Comparison of ENCODE assay signal across 2 cellular contexts in the genomic region with DNA sequence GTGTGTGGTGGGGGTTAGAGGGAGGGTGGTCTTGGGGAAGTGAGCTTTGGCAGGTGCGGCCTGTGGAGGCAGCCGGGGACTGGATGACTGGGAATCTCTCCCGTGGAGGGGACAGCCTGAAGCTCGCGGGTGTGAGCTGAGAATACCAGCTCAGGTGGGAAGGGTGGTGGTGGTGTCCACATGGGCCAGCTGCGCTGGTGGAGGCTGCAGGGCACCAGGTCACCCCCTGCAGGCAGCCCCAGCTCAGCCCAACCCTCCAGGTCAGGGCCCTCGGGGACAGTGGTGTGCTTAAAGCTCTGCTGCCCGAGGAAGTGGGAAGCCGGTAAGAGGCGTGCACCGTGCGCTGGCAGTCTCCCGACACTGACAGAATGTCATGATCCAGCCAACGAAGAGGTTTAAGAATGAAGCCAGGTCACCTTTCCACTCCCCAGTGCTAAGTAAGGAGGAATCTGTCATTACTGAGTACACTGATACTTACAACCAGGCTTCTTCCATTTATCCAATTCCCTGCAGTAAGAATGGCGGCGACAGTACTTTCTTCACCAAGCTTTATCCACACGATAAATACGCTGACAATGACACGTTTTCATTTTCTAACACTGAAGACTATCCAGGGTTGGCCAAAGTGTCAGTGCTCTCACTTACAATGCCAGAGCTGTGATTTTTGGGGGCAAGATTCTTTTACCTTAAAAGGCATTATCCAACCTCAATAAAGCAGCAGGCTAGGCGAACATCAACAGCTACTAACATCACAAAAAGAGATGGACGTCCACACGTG.
TF ChIP-seq lines count a peak whose summit lies in the region.

No MANE protein-coding gene starts in this region.

TF ChIP-seq in WTC11, 78 proteins besides CTCF, POLR2A, EP300 and RAD21:
- TF ChIP-seq, protein P1, sequence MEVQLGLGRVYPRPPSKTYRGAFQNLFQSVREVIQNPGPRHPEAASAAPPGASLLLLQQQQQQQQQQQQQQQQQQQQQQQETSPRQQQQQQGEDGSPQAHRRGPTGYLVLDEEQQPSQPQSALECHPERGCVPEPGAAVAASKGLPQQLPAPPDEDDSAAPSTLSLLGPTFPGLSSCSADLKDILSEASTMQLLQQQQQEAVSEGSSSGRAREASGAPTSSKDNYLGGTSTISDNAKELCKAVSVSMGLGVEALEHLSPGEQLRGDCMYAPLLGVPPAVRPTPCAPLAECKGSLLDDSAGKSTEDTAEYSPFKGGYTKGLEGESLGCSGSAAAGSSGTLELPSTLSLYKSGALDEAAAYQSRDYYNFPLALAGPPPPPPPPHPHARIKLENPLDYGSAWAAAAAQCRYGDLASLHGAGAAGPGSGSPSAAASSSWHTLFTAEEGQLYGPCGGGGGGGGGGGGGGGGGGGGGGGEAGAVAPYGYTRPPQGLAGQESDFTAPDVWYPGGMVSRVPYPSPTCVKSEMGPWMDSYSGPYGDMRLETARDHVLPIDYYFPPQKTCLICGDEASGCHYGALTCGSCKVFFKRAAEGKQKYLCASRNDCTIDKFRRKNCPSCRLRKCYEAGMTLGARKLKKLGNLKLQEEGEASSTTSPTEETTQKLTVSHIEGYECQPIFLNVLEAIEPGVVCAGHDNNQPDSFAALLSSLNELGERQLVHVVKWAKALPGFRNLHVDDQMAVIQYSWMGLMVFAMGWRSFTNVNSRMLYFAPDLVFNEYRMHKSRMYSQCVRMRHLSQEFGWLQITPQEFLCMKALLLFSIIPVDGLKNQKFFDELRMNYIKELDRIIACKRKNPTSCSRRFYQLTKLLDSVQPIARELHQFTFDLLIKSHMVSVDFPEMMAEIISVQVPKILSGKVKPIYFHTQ (CRISPR knock-in tag; IDR thresholded peaks at IDR 0.05) = no peak
- TF ChIP-seq, protein P2, sequence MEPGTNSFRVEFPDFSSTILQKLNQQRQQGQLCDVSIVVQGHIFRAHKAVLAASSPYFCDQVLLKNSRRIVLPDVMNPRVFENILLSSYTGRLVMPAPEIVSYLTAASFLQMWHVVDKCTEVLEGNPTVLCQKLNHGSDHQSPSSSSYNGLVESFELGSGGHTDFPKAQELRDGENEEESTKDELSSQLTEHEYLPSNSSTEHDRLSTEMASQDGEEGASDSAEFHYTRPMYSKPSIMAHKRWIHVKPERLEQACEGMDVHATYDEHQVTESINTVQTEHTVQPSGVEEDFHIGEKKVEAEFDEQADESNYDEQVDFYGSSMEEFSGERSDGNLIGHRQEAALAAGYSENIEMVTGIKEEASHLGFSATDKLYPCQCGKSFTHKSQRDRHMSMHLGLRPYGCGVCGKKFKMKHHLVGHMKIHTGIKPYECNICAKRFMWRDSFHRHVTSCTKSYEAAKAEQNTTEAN (CRISPR knock-in tag; IDR thresholded peaks at IDR 0.05) = no peak
- TF ChIP-seq RORB (CRISPR knock-in tag; IDR thresholded peaks at IDR 0.05) = no peak
- no peak for TF ChIP-seq ZNF396 (CRISPR knock-in tag; IDR thresholded peaks at IDR 0.05; ENCODE audit: borderline replicate concordance)
- TF ChIP-seq, protein P3, sequence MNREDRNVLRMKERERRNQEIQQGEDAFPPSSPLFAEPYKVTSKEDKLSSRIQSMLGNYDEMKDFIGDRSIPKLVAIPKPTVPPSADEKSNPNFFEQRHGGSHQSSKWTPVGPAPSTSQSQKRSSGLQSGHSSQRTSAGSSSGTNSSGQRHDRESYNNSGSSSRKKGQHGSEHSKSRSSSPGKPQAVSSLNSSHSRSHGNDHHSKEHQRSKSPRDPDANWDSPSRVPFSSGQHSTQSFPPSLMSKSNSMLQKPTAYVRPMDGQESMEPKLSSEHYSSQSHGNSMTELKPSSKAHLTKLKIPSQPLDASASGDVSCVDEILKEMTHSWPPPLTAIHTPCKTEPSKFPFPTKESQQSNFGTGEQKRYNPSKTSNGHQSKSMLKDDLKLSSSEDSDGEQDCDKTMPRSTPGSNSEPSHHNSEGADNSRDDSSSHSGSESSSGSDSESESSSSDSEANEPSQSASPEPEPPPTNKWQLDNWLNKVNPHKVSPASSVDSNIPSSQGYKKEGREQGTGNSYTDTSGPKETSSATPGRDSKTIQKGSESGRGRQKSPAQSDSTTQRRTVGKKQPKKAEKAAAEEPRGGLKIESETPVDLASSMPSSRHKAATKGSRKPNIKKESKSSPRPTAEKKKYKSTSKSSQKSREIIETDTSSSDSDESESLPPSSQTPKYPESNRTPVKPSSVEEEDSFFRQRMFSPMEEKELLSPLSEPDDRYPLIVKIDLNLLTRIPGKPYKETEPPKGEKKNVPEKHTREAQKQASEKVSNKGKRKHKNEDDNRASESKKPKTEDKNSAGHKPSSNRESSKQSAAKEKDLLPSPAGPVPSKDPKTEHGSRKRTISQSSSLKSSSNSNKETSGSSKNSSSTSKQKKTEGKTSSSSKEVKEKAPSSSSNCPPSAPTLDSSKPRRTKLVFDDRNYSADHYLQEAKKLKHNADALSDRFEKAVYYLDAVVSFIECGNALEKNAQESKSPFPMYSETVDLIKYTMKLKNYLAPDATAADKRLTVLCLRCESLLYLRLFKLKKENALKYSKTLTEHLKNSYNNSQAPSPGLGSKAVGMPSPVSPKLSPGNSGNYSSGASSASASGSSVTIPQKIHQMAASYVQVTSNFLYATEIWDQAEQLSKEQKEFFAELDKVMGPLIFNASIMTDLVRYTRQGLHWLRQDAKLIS (CRISPR knock-in tag; IDR thresholded peaks at IDR 0.05; ENCODE audit: borderline replicate concordance) = no peak
- TF ChIP-seq CREB1 (CRISPR knock-in tag; IDR thresholded peaks at IDR 0.05) = no peak
- TF ChIP-seq FOXK1 (CRISPR knock-in tag; IDR thresholded peaks at IDR 0.05) = no peak
- TF ChIP-seq GRHL2 (CRISPR knock-in tag; IDR thresholded peaks at IDR 0.05; ENCODE audit: insufficient replicate concordance, severe bottlenecking) = no peak
- TF ChIP-seq MXD4 (CRISPR knock-in tag; IDR thresholded peaks at IDR 0.05; ENCODE audit: borderline replicate concordance) = no peak
- TF ChIP-seq OVOL2 (CRISPR knock-in tag; IDR thresholded peaks at IDR 0.05; ENCODE audit: borderline replicate concordance) = no peak
- TF ChIP-seq ZNF423 (CRISPR knock-in tag; IDR thresholded peaks at IDR 0.05) = no peak
- TF ChIP-seq, protein P4, sequence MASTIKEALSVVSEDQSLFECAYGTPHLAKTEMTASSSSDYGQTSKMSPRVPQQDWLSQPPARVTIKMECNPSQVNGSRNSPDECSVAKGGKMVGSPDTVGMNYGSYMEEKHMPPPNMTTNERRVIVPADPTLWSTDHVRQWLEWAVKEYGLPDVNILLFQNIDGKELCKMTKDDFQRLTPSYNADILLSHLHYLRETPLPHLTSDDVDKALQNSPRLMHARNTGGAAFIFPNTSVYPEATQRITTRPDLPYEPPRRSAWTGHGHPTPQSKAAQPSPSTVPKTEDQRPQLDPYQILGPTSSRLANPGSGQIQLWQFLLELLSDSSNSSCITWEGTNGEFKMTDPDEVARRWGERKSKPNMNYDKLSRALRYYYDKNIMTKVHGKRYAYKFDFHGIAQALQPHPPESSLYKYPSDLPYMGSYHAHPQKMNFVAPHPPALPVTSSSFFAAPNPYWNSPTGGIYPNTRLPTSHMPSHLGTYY (CRISPR knock-in tag; IDR thresholded peaks at IDR 0.05) = no peak

TF ChIP-seq in liver, 16 proteins besides CTCF, POLR2A, EP300 and RAD21:
- TF ChIP-seq, protein P5, sequence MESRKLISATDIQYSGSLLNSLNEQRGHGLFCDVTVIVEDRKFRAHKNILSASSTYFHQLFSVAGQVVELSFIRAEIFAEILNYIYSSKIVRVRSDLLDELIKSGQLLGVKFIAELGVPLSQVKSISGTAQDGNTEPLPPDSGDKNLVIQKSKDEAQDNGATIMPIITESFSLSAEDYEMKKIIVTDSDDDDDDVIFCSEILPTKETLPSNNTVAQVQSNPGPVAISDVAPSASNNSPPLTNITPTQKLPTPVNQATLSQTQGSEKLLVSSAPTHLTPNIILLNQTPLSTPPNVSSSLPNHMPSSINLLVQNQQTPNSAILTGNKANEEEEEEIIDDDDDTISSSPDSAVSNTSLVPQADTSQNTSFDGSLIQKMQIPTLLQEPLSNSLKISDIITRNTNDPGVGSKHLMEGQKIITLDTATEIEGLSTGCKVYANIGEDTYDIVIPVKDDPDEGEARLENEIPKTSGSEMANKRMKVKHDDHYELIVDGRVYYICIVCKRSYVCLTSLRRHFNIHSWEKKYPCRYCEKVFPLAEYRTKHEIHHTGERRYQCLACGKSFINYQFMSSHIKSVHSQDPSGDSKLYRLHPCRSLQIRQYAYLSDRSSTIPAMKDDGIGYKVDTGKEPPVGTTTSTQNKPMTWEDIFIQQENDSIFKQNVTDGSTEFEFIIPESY (IDR thresholded peaks at IDR 0.05) = no peak
- TF ChIP-seq HNF4G (IDR thresholded peaks at IDR 0.05) = no peak
- TF ChIP-seq TAF1 (conservative IDR thresholded peaks at IDR 0.05) = no peak
- peak; percentile 48 for TF ChIP-seq SP1 (IDR thresholded peaks at IDR 0.05)
- no peak for TF ChIP-seq YY1 (IDR thresholded peaks at IDR 0.05)
- TF ChIP-seq EGR1 (IDR thresholded peaks at IDR 0.05; ENCODE audit: low read depth in 2 of 2) = no peak
- TF ChIP-seq HNF4A (conservative IDR thresholded peaks at IDR 0.05) = peak in 1 of 2 donors; percentile 7
- TF ChIP-seq RXRA (IDR thresholded peaks at IDR 0.05) = peak; percentile 35 to 90
- TF ChIP-seq, protein P6, sequence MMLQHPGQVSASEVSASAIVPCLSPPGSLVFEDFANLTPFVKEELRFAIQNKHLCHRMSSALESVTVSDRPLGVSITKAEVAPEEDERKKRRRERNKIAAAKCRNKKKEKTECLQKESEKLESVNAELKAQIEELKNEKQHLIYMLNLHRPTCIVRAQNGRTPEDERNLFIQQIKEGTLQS (IDR thresholded peaks at IDR 0.05) = no peak
- TF ChIP-seq, protein P7, sequence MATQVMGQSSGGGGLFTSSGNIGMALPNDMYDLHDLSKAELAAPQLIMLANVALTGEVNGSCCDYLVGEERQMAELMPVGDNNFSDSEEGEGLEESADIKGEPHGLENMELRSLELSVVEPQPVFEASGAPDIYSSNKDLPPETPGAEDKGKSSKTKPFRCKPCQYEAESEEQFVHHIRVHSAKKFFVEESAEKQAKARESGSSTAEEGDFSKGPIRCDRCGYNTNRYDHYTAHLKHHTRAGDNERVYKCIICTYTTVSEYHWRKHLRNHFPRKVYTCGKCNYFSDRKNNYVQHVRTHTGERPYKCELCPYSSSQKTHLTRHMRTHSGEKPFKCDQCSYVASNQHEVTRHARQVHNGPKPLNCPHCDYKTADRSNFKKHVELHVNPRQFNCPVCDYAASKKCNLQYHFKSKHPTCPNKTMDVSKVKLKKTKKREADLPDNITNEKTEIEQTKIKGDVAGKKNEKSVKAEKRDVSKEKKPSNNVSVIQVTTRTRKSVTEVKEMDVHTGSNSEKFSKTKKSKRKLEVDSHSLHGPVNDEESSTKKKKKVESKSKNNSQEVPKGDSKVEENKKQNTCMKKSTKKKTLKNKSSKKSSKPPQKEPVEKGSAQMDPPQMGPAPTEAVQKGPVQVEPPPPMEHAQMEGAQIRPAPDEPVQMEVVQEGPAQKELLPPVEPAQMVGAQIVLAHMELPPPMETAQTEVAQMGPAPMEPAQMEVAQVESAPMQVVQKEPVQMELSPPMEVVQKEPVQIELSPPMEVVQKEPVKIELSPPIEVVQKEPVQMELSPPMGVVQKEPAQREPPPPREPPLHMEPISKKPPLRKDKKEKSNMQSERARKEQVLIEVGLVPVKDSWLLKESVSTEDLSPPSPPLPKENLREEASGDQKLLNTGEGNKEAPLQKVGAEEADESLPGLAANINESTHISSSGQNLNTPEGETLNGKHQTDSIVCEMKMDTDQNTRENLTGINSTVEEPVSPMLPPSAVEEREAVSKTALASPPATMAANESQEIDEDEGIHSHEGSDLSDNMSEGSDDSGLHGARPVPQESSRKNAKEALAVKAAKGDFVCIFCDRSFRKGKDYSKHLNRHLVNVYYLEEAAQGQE (IDR thresholded peaks at IDR 0.05) = no peak
- TF ChIP-seq NR2F2 (IDR thresholded peaks at IDR 0.05) = no peak
